9 cellular contexts compared by ENCODE assay signal in the genomic region with DNA sequence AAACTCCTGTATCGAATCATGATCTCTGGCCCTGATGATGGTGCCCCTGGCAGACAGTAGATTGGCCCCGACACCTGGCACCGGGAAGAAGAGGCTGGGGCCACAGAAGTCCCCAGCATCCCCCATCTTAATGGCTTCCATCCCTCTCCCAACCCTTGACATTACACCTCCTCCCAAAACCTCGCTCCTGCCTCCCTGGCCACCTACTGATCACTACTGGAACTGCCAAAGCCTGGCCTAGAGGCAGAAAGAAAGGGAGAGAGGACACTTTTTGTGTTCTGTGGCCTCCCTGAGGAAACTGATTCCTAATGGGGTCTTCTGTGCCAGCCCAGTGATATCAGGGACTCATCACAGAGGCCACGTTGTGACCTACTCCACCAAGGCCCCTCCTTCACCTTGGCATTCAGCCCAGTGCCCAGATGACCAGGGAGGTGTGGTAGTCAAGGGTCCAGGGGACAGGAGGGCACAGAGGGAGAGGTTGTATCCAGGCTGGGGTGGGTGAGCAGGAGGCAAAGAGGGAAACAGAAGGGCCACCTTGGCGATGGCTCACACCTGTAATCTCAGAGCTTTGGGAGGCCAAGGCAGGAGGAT. TPM values are rescaled to one million over a fixed set of nuclear protein-coding genes. Genes with fewer than 3 reads are reported as not detected.
DNase-seq lines count a peak whose midpoint lies in the region; ATAC-seq and TF ChIP-seq lines count a peak whose summit lies in the region.
"Had no signal": no experiment of that assay in that cellular context is flagged by ENCODE, and none has a peak within 500 bp of the region (broad histone marks: within the 10 kb centered on the region; RNA-seq: fewer than 3 reads in every experiment).

No MANE protein-coding gene starts in this region.

- H3K4me1 ChIP-seq in cardiac muscle cell (ENCODE audit: low read depth): no peaks in the 10 kb centered on the region
- no peaks in the 10 kb centered on the region for H3K4me1 ChIP-seq in RWPE2 (ENCODE audit: insufficient read depth, poor library complexity, severe bottlenecking)

- H3K27ac ChIP-seq in cardiac muscle cell (no peak overlapping the region), RWPE2 (ENCODE audit: poor library complexity, severe bottlenecking) (no peak overlapping the region)

- no peaks in the 10 kb centered on the region for H3K27me3 ChIP-seq in cardiac muscle cell
- H3K27me3 ChIP-seq in RWPE2 (ENCODE audit: insufficient read depth, poor library complexity, severe bottlenecking): no peaks in the 10 kb centered on the region

- H3K36me3 ChIP-seq in cardiac muscle cell: no peaks in the 10 kb centered on the region
- no peaks in the 10 kb centered on the region for H3K36me3 ChIP-seq in RWPE2 (ENCODE audit: low read depth)

- H3K9me3 ChIP-seq in cardiac muscle cell (ENCODE audit: low read depth) (no peaks in the 10 kb centered on the region), RWPE2 (ENCODE audit: severe bottlenecking) (no peaks in the 10 kb centered on the region)

- H3K4me3 ChIP-seq in cardiac muscle cell: no peak overlapping the region
- no peak overlapping the region for H3K4me3 ChIP-seq in RWPE2 (ENCODE audit: severe bottlenecking)

- no peak for ATAC-seq in Right ventricle myocardium inferior
- ATAC-seq in RWPE2 (ENCODE audit: low read depth): peak; percentile 51
- no peak for ATAC-seq in HG02840 (IDR thresholded peaks at IDR 0.05; ENCODE audit: low FRiP score, unreplicated experiment)
- no peak for ATAC-seq in GM21360 (IDR thresholded peaks at IDR 0.05; ENCODE audit: unreplicated experiment)

- TF ChIP-seq CTCF in cardiac muscle cell (IDR thresholded peaks at IDR 0.05; ENCODE audit: low read depth, low read length) (peak; percentile 63), RWPE2 (IDR thresholded peaks at IDR 0.05; ENCODE audit: poor library complexity, severe bottlenecking) (peak; percentile 77)

- DNase-seq in cardiac muscle cell (ENCODE audit: low read depth in 1 of 2, low spot score in 1 of 2) (no peak), Right ventricle myocardium inferior (ENCODE audit: missing footprints) (no peak), RWPE2 (ENCODE audit: low spot score) (no peak), ecto neural progenitor cell (ENCODE audit: low spot score) (peak; percentile 57), A172 (ENCODE audit: low spot score) (no peak)
- DNase-seq in stimulated activated CD4-positive, alpha-beta T cell treated with anti-CD3 and anti-CD28 coated beads, Interleukin-1b, Interleukin-23, amount 100 ng/mL, for 48 hours: peak; percentile 21
- DNase-seq: activated naive CD8-positive, alpha-beta T cell treated with anti-CD3 and anti-CD28 coated beads, Interleukin-2, amount 10 ng/mL, durations not matched to agents 7 days and 5 days had no signal

- intact Hi-C loops in Right ventricle myocardium inferior (cut with DNase I): no loop called here

RNA-seq across cellular contexts. Expression of gene C20orf173, which starts 6.1 kb away (rescaled TPM):
- total RNA-seq in cardiac muscle cell: not detected in 2 replicates
- not detected in 2 replicates for polyA plus RNA-seq in cardiac muscle cell
- not detected for total RNA-seq in Right ventricle myocardium inferior
- not detected in 2 replicates for total RNA-seq in A172 (2014; rRNA removed; shearing (Covaris generic))
- total RNA-seq: activated naive CD8-positive, alpha-beta T cell treated with anti-CD3 and anti-CD28 coated beads, Interleukin-2, amount 10 ng/mL, durations not matched to agents 7 days and 5 days had no signal

RNA-seq across cellular contexts. Expression of gene ERGIC3, which starts 18.5 kb away (rescaled TPM):
- total RNA-seq in cardiac muscle cell: 213 and 254 TPM in 2 replicates
- 170 and 179 TPM in 2 replicates for polyA plus RNA-seq in cardiac muscle cell
- total RNA-seq in Right ventricle myocardium inferior: 94.8 TPM
- 258 TPM in 2 replicates for total RNA-seq in A172 (2014; rRNA removed; shearing (Covaris generic))

Comparison
In these comparisons a context has a peak if more than half of its experiments do, and no peak if none do; other contexts are left out.
1. DNase-seq: peak in ecto neural progenitor cell (single experiment) and stimulated activated CD4-positive, alpha-beta T cell treated with anti-CD3 and anti-CD28 coated beads, Interleukin-1b, Interleukin-23, amount 100 ng/mL, for 48 hours (single experiment); none in cardiac muscle cell (0 of 2), Right ventricle myocardium inferior (single experiment), RWPE2 (single experiment) and A172 (single experiment).